Comparison of ENCODE assay signal across 24 cellular contexts in the genomic region with DNA sequence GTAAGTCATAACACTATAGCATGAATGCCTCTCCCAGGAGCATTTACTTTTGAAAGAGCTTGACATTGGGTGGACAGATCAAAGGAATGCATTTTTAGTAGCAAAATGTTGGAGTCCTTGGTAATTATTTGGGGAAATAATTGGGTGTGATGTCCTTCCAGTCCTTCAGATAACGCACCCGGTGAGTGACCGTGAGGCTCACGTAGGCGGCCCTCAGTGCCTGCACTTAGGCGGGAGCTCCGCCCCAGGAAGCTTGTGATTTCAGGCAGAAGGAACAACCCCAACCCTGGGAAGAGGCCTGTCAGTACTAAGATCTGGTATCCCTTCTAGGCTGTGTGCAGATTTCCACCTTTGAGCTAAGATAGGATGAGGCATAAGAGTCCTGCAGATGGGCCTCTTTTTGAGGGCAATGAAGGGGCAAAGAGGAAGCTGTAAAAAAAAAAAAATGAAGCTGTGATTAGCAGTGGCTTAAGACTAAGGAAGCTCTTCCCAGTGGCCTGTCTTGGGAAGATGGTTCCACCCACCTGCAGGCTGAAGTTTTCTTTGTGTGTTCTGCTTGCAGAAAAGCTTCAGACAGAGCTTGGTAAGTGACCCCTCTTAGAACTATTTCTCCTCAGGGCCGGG. TPM values are rescaled to one million over a fixed set of nuclear protein-coding genes. Genes with fewer than 3 reads are reported as not detected.
A peak's percentile ranks its signal among the peaks of the same experiment; 100 is the strongest.
DNase-seq lines count a peak whose midpoint lies in the region; ATAC-seq, FAIRE-seq and TF ChIP-seq lines count a peak whose summit lies in the region.
"Had no signal": no experiment of that assay in that cellular context is flagged by ENCODE, and none has a peak within 500 bp of the region (broad histone marks: within the 10 kb centered on the region; RNA-seq: fewer than 3 reads in every experiment).

No MANE protein-coding gene starts in this region.

- no peak overlapping the region for H2AFZ ChIP-seq in GM12878 (ENCODE audit: control insufficient read depth, low read depth, low read length)
- no peak overlapping the region for H2AFZ ChIP-seq in GM23248

- peaks cover 85% of the 10 kb centered on the region for H3K27me3 Mint-ChIP-seq in T-helper 2 cell treated with Interferon-gamma antibody and Interleukin-4, amounts not matched to agents 5 μg/mL and 100 μg/mL, for 36 hours (ENCODE audit: low read depth)
- H3K27me3 Mint-ChIP-seq in nephron (ENCODE audit: low read depth), result peaks cover 97% of the 10 kb centered on the region

- peak overlapping the region; percentile 1 for H3K4me3 Mint-ChIP-seq in T-helper 2 cell treated with Interferon-gamma antibody and Interleukin-4, amounts not matched to agents 5 μg/mL and 100 μg/mL, for 36 hours
- H3K4me3 Mint-ChIP-seq in nephron, result peak overlapping the region in 2 of 3 experiments; percentile 69 to 79

- no peak overlapping the region for H3K27ac ChIP-seq in GM12878 (ENCODE audit: control insufficient read depth, insufficient read depth)
- no peak overlapping the region for H3K27ac ChIP-seq in effector memory CD4-positive, alpha-beta T cell (ENCODE audit: insufficient read depth, low read length, poor library complexity, severe bottlenecking)
- no peak overlapping the region for H3K27ac ChIP-seq in GM23248
- H3K27ac ChIP-seq: 22Rv1, KMS-11 had no signal

- H3K27me3 ChIP-seq in H7 (ENCODE audit: control insufficient read depth, insufficient read depth, low read length) (peaks cover 96% of the 10 kb centered on the region), GM12878 (replicated peaks in 1 of 2; ENCODE audit: control insufficient read depth in 2 of 2, insufficient read depth in 2 of 2, low read length in 1 of 2) (peaks cover 8 to 10% of the 10 kb centered on the region in 2 experiments), GM23248 (replicated peaks; ENCODE audit: insufficient read depth) (peaks cover 79% of the 10 kb centered on the region)
- peaks cover 64% of the 10 kb centered on the region for H3K27me3 ChIP-seq in effector memory CD4-positive, alpha-beta T cell (replicated peaks; ENCODE audit: control insufficient read depth, insufficient read depth, low read length, poor library complexity, severe bottlenecking)

- no peak for ATAC-seq in GM12878

- no peak for TF ChIP-seq POLR2A in GM12878 (IDR thresholded peaks at IDR 0.05; ENCODE audit: low read depth, low read length)

- H3K36me3 Mint-ChIP-seq in T-helper 2 cell treated with Interferon-gamma antibody and Interleukin-4, amounts not matched to agents 5 μg/mL and 100 μg/mL, for 36 hours (ENCODE audit: low read depth), result peaks cover 1% of the 10 kb centered on the region
- no peaks in the 10 kb centered on the region for H3K36me3 Mint-ChIP-seq in nephron (ENCODE audit: low read depth)

- H3K4me1 ChIP-seq in GM12878 (ENCODE audit: control insufficient read depth, insufficient read depth, low read length), result peaks cover 12% of the 10 kb centered on the region
- H3K4me1 ChIP-seq in effector memory CD4-positive, alpha-beta T cell (ENCODE audit: control insufficient read depth, insufficient read depth, low read length, poor library complexity, severe bottlenecking), result peaks cover 14% of the 10 kb centered on the region
- H3K4me1 ChIP-seq in GM23248 (ENCODE audit: insufficient read depth), result no peaks in the 10 kb centered on the region

- intact Hi-C loops in GM12878 (cut with micrococcal nuclease; ENCODE audit: unreplicated experiment), result loop anchor here (5.0 to 10.0 kb wide), 2 partner anchors 100 to 188 kb away; no protein-coding TSS in a partner anchor

- TF ChIP-seq CTCF in GM12878 (IDR thresholded peaks at IDR 0.05 in 2 of 3, conservative IDR thresholded peaks at IDR 0.05 in 1 of 3; ENCODE audit: control insufficient read depth in 2 of 3, extremely low read depth in 1 of 3, insufficient read depth in 1 of 3, low read depth in 3 of 3, low read length in 3 of 3) (no peak), nephron (IDR thresholded peaks at IDR 0.05; ENCODE audit: unreplicated experiment in 3 of 3) (no peak)

- no peaks in the 10 kb centered on the region for H3K79me2 ChIP-seq in GM12878 (ENCODE audit: control insufficient read depth, insufficient read depth, low read length)
- no peaks in the 10 kb centered on the region for H3K79me2 ChIP-seq in GM23248 (ENCODE audit: insufficient read depth)

- no peak for FAIRE-seq in GM12878 (lab: Jason Lieb, UNC)
- FAIRE-seq: astrocyte, GM12891, small intestine had no signal

- H3K36me3 ChIP-seq in H7 (replicated peaks; ENCODE audit: control insufficient read depth, insufficient read depth, low read length), result no peaks in the 10 kb centered on the region
- H3K36me3 ChIP-seq in GM12878 (ENCODE audit: control insufficient read depth in 2 of 2, insufficient read depth in 2 of 2, low read length in 1 of 2), result no peaks in the 10 kb centered on the region
- no peaks in the 10 kb centered on the region for H3K36me3 ChIP-seq in effector memory CD4-positive, alpha-beta T cell (ENCODE audit: control insufficient read depth, insufficient read depth, low read length)
- H3K36me3 ChIP-seq in GM23248 (ENCODE audit: low read depth), result no peaks in the 10 kb centered on the region

- H3K9ac ChIP-seq in GM12878 (ENCODE audit: control insufficient read depth, insufficient read depth, low read length), result no peak overlapping the region
- no peak overlapping the region for H3K9ac ChIP-seq in GM23248
- H3K9ac ChIP-seq: KMS-11 had no signal

- H3K4me2 ChIP-seq in GM12878 (ENCODE audit: control insufficient read depth, insufficient read depth), result no peak overlapping the region
- H3K4me2 ChIP-seq in GM23248 (ENCODE audit: unreplicated experiment), result no peak overlapping the region
- H3K4me2 ChIP-seq: KMS-11 had no signal

- no peak for DNase-seq in T-helper 2 cell treated with Interferon-gamma antibody and Interleukin-4, amounts not matched to agents 5 μg/mL and 100 μg/mL, for 36 hours (ENCODE audit: low spot score)
- DNase-seq in T-helper 2 cell (no peak), H7 (peak; percentile 62), GM12878 (ENCODE audit: low read depth, low spot score) (no peak), GM23248 (no peak), NCI-H345 treated with DMSO at 0.1 percent for 48 hours (lab: John Stamatoyannopoulos, UW; ENCODE audit: unreplicated experiment) (no peak)
- no peak for DNase-seq in effector memory CD4-positive, alpha-beta T cell
- DNase-seq: activated CD4-positive, alpha-beta T cell treated with anti-CD3 and anti-CD28 coated beads, Interleukin-2, amount 50 U/mL, for 4 hours; activated naive CD4-positive, alpha-beta T cell treated with anti-CD3 and anti-CD28 coated beads, Interleukin-2, amount 10 ng/mL, durations not matched to agents 7 days and 5 days; activated T-cell treated with anti-CD3 and anti-CD28 coated beads for 4 hours; AML-193; GDM1; islet precursor cell; NCI-H1930; NCI-H446 treated with DMSO at 0.1 percent for 48 hours; small intestine; stimulated activated CD4-positive, alpha-beta T cell treated with anti-CD3 and anti-CD28 coated beads, Interleukin-4, amount 100 ng/mL, for 4 hours; upper lobe of left lung had no signal

- no peak for TF ChIP-seq EP300 in GM12878 (IDR thresholded peaks at IDR 0.05; ENCODE audit: borderline replicate concordance in 1 of 2, control insufficient read depth in 1 of 2, low read depth in 2 of 2, low read length in 2 of 2)

- CTCF ChIA-PET in GM12878 (lab: Yijun Ruan, JAX), result interaction anchor here (0.8 to 2.1 kb wide), 7 partner anchors 10 to 272 kb away, joined by 3 to 6 read pairs (median 3); no protein-coding TSS in a partner anchor

- TSS peak; percentile 73 for BruUV-seq in GM12878 (replicated peaks; lab: Mats Ljungman, UMichigan)

- H3K4me3 ChIP-seq in H7 (ENCODE audit: insufficient read depth, low read depth, low read length) (no peak overlapping the region), GM12878 (no peak overlapping the region), GM23248 (no peak overlapping the region)
- no peak overlapping the region for H3K4me3 ChIP-seq in effector memory CD4-positive, alpha-beta T cell (ENCODE audit: insufficient read depth, low read depth, low read length, poor library complexity, severe bottlenecking)

- SMC1A ChIA-PET in GM12878 (lab: Charles Lee; ENCODE audit: uncharacterized antibody, unreplicated experiment), result interaction anchor here (0.9 to 2.4 kb wide), 6 partner anchors 12 to 186 kb away, joined by 3 to 8 read pairs (median 4); no protein-coding TSS in a partner anchor

- in situ Hi-C loops in GM12878 (cut with MboI) (no loop called here), GM23248 (cut with MboI) (no loop called here)

- no peaks in the 10 kb centered on the region for H3F3A ChIP-seq in GM23248 (ENCODE audit: insufficient read depth)

- no peaks in the 10 kb centered on the region for H3K9me3 Mint-ChIP-seq in T-helper 2 cell treated with Interferon-gamma antibody and Interleukin-4, amounts not matched to agents 5 μg/mL and 100 μg/mL, for 36 hours
- H3K9me3 Mint-ChIP-seq in nephron, result peaks cover 2% of the 10 kb centered on the region
- H3K9me3 Mint-ChIP-seq: activated naive CD4-positive, alpha-beta T cell treated with anti-CD3 and anti-CD28 coated beads, Interleukin-2, amount 10 ng/mL, durations not matched to agents 7 days and 5 days had no signal

- TF ChIP-seq RAD21 in GM12878 (IDR thresholded peaks at IDR 0.05; ENCODE audit: insufficient read depth, low read depth, low read length), result no peak

- H3K4me1 Mint-ChIP-seq in T-helper 2 cell treated with Interferon-gamma antibody and Interleukin-4, amounts not matched to agents 5 μg/mL and 100 μg/mL, for 36 hours (ENCODE audit: low read depth), result peaks cover 11% of the 10 kb centered on the region
- H3K4me1 Mint-ChIP-seq in nephron, result peaks cover 26% of the 10 kb centered on the region

- no peaks in the 10 kb centered on the region for H3K9me2 ChIP-seq in GM23248 (ENCODE audit: insufficient read depth)

- POLR2A ChIA-PET in GM12878 (lab: Charles Lee), result interaction anchor here (0.7 to 1.4 kb wide), 3 partner anchors 9 to 195 kb away, joined by 3 to 5 read pairs (median 3); no protein-coding TSS in a partner anchor

- RAD21 ChIA-PET in GM12878 (lab: Charles Lee; ENCODE audit: unreplicated experiment), result interaction anchor here (0.9 to 1.9 kb wide), 3 partner anchors 95 to 186 kb away, joined by 3 to 4 read pairs (median 4); no protein-coding TSS in a partner anchor

- H4K20me1 ChIP-seq in GM12878 (ENCODE audit: control insufficient read depth, insufficient read depth) (no peaks in the 10 kb centered on the region), GM23248 (ENCODE audit: insufficient read depth) (no peaks in the 10 kb centered on the region; the same call in 1 of the 2 replicates)

- 96% methylated on average over 8 of the region's 8 CpGs for WGBS in GM12878 (ENCODE audit: insufficient coverage, insufficient replicate concordance, low lambda C conversion rate, missing lambda C conversion rate)
- 32 to 49% methylated on average over 8 of the region's 8 CpGs for WGBS in GM23248 (ENCODE audit: low coverage in 1 of 2, low lambda C conversion rate in 2 of 2, missing lambda C conversion rate in 2 of 2), 2 experiments

- H3K9me3 ChIP-seq in GM12878 (replicated peaks; ENCODE audit: control insufficient read depth, insufficient read depth, low read length), result no peaks in the 10 kb centered on the region; the same call in 2 of the 3 replicates
- H3K9me3 ChIP-seq in effector memory CD4-positive, alpha-beta T cell (ENCODE audit: control insufficient read depth, low read length), result no peaks in the 10 kb centered on the region
- no peaks in the 10 kb centered on the region for H3K9me3 ChIP-seq in GM23248 (ENCODE audit: low read depth)
- H3K9me3 ChIP-seq: upper lobe of left lung had no signal

- H3K27ac Mint-ChIP-seq in T-helper 2 cell treated with Interferon-gamma antibody and Interleukin-4, amounts not matched to agents 5 μg/mL and 100 μg/mL, for 36 hours, result no peak overlapping the region
- H3K27ac Mint-ChIP-seq in nephron, result no peak overlapping the region
- H3K27ac Mint-ChIP-seq: progenitor cell of endocrine pancreas had no signal

RNA-seq across cellular contexts. Expression of a gene that starts 14.9 kb away (rescaled TPM):
- 0.31 and 1.1 TPM in 2 replicates for total RNA-seq in H7 (2014; rRNA removed; shearing (Covaris generic))
- total RNA-seq in GM12878 (2013; cell fraction: nucleolus; rRNA removed), result 283 and 331 TPM in 2 replicates
- 0.06 and 0.16 TPM in 2 replicates for total RNA-seq in GM12878 (2014; rRNA removed)
- total RNA-seq in GM12878 (2014; rRNA removed; fragmentation: Illumina TruSeq; extraction: Trizol), result not detected in 2 replicates
- total RNA-seq in GM12878 (2021), result 0.05 and 0.08 TPM in 2 replicates
- 0.94 TPM for polyA plus RNA-seq in GM12878 (2011; ENCODE audit: low read depth)
- 12.3 and 16.5 TPM in 2 replicates for polyA plus RNA-seq in GM12878 (2011; rRNA removed)
- 16.0 and 21.2 TPM in 2 replicates for polyA plus RNA-seq in GM12878 (2011; cell fraction: cytosol; rRNA removed)
- polyA plus RNA-seq in GM12878 (2011; cell fraction: nucleus; rRNA removed), result 90.7 and 117 TPM in 2 replicates
- 1.8 and 5.6 TPM in 2 replicates for polyA plus RNA-seq in GM12878 (2012)
- 0.24 TPM in 1 of 2 replicates, not detected in the other for polyA plus RNA-seq in GM12878 (2014; fragmentation: Illumina TruSeq; extraction: Trizol)
- polyA plus RNA-seq in GM12878 (2014; fragmentation: Nextera tagmentation; extraction: Ambion mirVana), result not detected
- 0.01 and 0.38 TPM in 2 replicates for polyA plus RNA-seq in GM12878 (2014; rRNA removed)
- not detected for polyA plus RNA-seq in GM12878 (2016; fragmentation: Nextera tagmentation; extraction: Ambion mirVana)
- polyA minus RNA-seq in GM12878 (2011; rRNA and poly(A)+ RNA removed), result 6.2 and 12.6 TPM in 2 replicates
- 3.1 and 8.7 TPM in 2 replicates for polyA minus RNA-seq in GM12878 (2011; cell fraction: cytosol; rRNA and poly(A)+ RNA removed)
- polyA minus RNA-seq in GM12878 (2011; cell fraction: nucleus; rRNA and poly(A)+ RNA removed), result 29.3 and 31.1 TPM in 2 replicates
- total RNA-seq in GM23248 (2014; rRNA removed; shearing (Covaris generic)), result not detected in 2 replicates
- polyA plus RNA-seq in GM23248 (2016; fragmentation: Nextera tagmentation; extraction: Ambion mirVana), result not detected in 2 replicates
- total RNA-seq: astrocyte, progenitor cell of endocrine pancreas had no signal
